ENCODE assay signal across 9 cellular contexts in genomic region chr7:17041324-17041723, GRCh38.
DNase-seq lines count a peak whose midpoint lies in the region; ATAC-seq lines count a peak whose summit lies in the region.
"Had no signal": no experiment of that assay in that cellular context is flagged by ENCODE, and none has a peak within 500 bp of the region (broad histone marks: within the 10 kb centered on the region; RNA-seq: fewer than 3 reads in every experiment).

No MANE protein-coding gene starts in this region.

- POLR2A ChIA-PET in activated CD4-positive, alpha-beta memory T cell treated with anti-CD3 and anti-CD28 coated beads, Interleukin-2, amount 10 ng/mL, durations not matched to agents 7 days and 5 days (lab: Charles Lee) = no interaction called here
- POLR2A ChIA-PET in activated CD4-positive, alpha-beta memory T cell treated with anti-CD3 and anti-CD28 coated beads for 36 hours (lab: Charles Lee) = no interaction called here

- no peaks in the 10 kb centered on the region for H3K27me3 Mint-ChIP-seq in activated CD4-positive, alpha-beta memory T cell treated with anti-CD3 and anti-CD28 coated beads, Interleukin-2, amount 10 ng/mL, durations not matched to agents 7 days and 5 days
- H3K27me3 Mint-ChIP-seq in activated CD4-positive, alpha-beta memory T cell treated with anti-CD3 and anti-CD28 coated beads for 36 hours = peaks cover 1% of the 10 kb centered on the region

- no peak overlapping the region for H3K4me3 Mint-ChIP-seq in activated CD4-positive, alpha-beta memory T cell treated with anti-CD3 and anti-CD28 coated beads, Interleukin-2, amount 10 ng/mL, durations not matched to agents 7 days and 5 days
- H3K4me3 Mint-ChIP-seq in activated CD4-positive, alpha-beta memory T cell treated with anti-CD3 and anti-CD28 coated beads for 36 hours = no peak overlapping the region

- peak overlapping the region; percentile 61 for H3K27ac Mint-ChIP-seq in activated CD4-positive, alpha-beta memory T cell treated with anti-CD3 and anti-CD28 coated beads, Interleukin-2, amount 10 ng/mL, durations not matched to agents 7 days and 5 days
- H3K27ac Mint-ChIP-seq in activated CD4-positive, alpha-beta memory T cell treated with anti-CD3 and anti-CD28 coated beads for 36 hours = no peak overlapping the region

- intact Hi-C loops in activated CD4-positive, alpha-beta memory T cell treated with anti-CD3 and anti-CD28 coated beads for 36 hours (cut with micrococcal nuclease) = loop anchor here (1.0 to 5.0 kb wide), 3 partner anchors 18 to 261 kb away; no protein-coding TSS in a partner anchor

- H3K9ac ChIP-seq in subcutaneous abdominal adipose tissue (ENCODE audit: low read length in 5 of 5) = no peak overlapping the region

- H3K36me3 Mint-ChIP-seq in activated CD4-positive, alpha-beta memory T cell treated with anti-CD3 and anti-CD28 coated beads, Interleukin-2, amount 10 ng/mL, durations not matched to agents 7 days and 5 days (ENCODE audit: low read depth) = peaks cover 8% of the 10 kb centered on the region
- H3K36me3 Mint-ChIP-seq in activated CD4-positive, alpha-beta memory T cell treated with anti-CD3 and anti-CD28 coated beads for 36 hours = no peaks in the 10 kb centered on the region

- H3K27ac ChIP-seq in SJCRH30 (peak overlapping the region; percentile 50), subcutaneous abdominal adipose tissue (ENCODE audit: low read depth, low read length) (peak overlapping the region; percentile 6)
- H3K27ac ChIP-seq: thoracic aorta had no signal

- DNase-seq in activated CD4-positive, alpha-beta memory T cell treated with anti-CD3 and anti-CD28 coated beads, Interleukin-2, amount 10 ng/mL, durations not matched to agents 7 days and 5 days = no peak
- DNase-seq in activated CD4-positive, alpha-beta memory T cell treated with anti-CD3 and anti-CD28 coated beads for 36 hours = no peak
- DNase-seq in SJCRH30 (peak in 1 of 2 experiments; percentile 77), glomerular visceral epithelial cell (ENCODE audit: extremely low spot score) (peak; percentile 16), NCI-H69 (lab: John Stamatoyannopoulos, UW) (no peak)
- no peak for DNase-seq in stimulated activated CD4-positive, alpha-beta T cell treated with anti-CD3 and anti-CD28 coated beads, Interleukin-4, amount 100 ng/mL, for 4 hours

- peaks cover 54% of the 10 kb centered on the region for H3K4me1 Mint-ChIP-seq in activated CD4-positive, alpha-beta memory T cell treated with anti-CD3 and anti-CD28 coated beads, Interleukin-2, amount 10 ng/mL, durations not matched to agents 7 days and 5 days
- H3K4me1 Mint-ChIP-seq in activated CD4-positive, alpha-beta memory T cell treated with anti-CD3 and anti-CD28 coated beads for 36 hours (ENCODE audit: low read depth) = peaks cover 26% of the 10 kb centered on the region

- H3K4me1 ChIP-seq in SJCRH30 = peaks cover 41% of the 10 kb centered on the region
- H3K4me1 ChIP-seq in subcutaneous abdominal adipose tissue (ENCODE audit: control insufficient read depth in 5 of 5, insufficient read depth in 5 of 5, low read length in 5 of 5) = peaks cover 0 to 42% (median 16%) of the 10 kb centered on the region in 5 donors

- no peaks in the 10 kb centered on the region for H3K27me3 ChIP-seq in SJCRH30
- no peaks in the 10 kb centered on the region for H3K27me3 ChIP-seq in subcutaneous abdominal adipose tissue (ENCODE audit: control insufficient read depth in 5 of 5, insufficient read depth in 4 of 5, low read length in 5 of 5)

- H3K9me3 ChIP-seq in SJCRH30 (replicated peaks) = no peaks in the 10 kb centered on the region
- H3K9me3 ChIP-seq in subcutaneous abdominal adipose tissue (ENCODE audit: control insufficient read depth in 5 of 5, low read length in 5 of 5) = no peaks in the 10 kb centered on the region
- H3K9me3 ChIP-seq: thoracic aorta had no signal

- H3K9me3 Mint-ChIP-seq in activated CD4-positive, alpha-beta memory T cell treated with anti-CD3 and anti-CD28 coated beads, Interleukin-2, amount 10 ng/mL, durations not matched to agents 7 days and 5 days = peaks cover 6% of the 10 kb centered on the region
- H3K9me3 Mint-ChIP-seq in activated CD4-positive, alpha-beta memory T cell treated with anti-CD3 and anti-CD28 coated beads for 36 hours = no peaks in the 10 kb centered on the region

- H3K4me3 ChIP-seq in SJCRH30 (no peak overlapping the region), subcutaneous abdominal adipose tissue (ENCODE audit: low read depth in 1 of 5, low read length in 5 of 5) (no peak overlapping the region)
- H3K4me3 ChIP-seq: thoracic aorta had no signal

- CTCF ChIA-PET in activated CD4-positive, alpha-beta memory T cell treated with anti-CD3 and anti-CD28 coated beads, Interleukin-2, amount 10 ng/mL, durations not matched to agents 7 days and 5 days (lab: Charles Lee) = no interaction called here
- CTCF ChIA-PET in activated CD4-positive, alpha-beta memory T cell treated with anti-CD3 and anti-CD28 coated beads for 36 hours (lab: Charles Lee) = no interaction called here

- H3K36me3 ChIP-seq in SJCRH30 (no peaks in the 10 kb centered on the region), subcutaneous abdominal adipose tissue (ENCODE audit: control insufficient read depth in 5 of 5, insufficient read depth in 5 of 5, low read length in 5 of 5) (no peaks in the 10 kb centered on the region)
- H3K36me3 ChIP-seq: thoracic aorta had no signal

- ATAC-seq in HG02571 (IDR thresholded peaks at IDR 0.05; ENCODE audit: unreplicated experiment) = no peak
